In the genomic region with DNA sequence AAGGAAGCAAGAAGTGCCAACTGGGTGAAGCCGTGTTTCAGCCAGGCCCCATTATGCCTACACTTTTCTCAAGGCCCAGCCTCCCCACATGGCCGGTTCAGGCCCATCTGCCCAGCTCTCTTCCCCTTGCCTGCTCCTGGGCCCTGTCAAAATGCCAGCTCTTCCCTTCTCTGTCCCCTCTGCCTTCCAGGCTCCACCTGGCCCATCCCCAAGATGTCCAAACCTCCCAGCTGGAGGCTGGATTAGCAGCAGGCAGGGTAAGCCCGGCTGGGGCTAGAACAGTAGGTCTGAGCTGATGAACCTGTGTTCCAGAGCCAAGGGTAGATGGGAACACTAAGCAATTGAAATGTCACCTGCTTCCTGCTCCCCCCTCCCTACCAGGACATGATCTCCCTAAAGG, we compare ENCODE assay signal across 20 cellular contexts.
DNase-seq lines count a peak whose midpoint lies in the region; ATAC-seq and TF ChIP-seq lines count a peak whose summit lies in the region.
"Had no signal": no experiment of that assay in that cellular context is flagged by ENCODE, and none has a peak within 500 bp of the region (broad histone marks: within the 10 kb centered on the region; RNA-seq: fewer than 3 reads in every experiment).

No MANE protein-coding gene starts in this region.

- H3K4me1 ChIP-seq in Karpas-422 (ENCODE audit: low read length) (peaks cover 20% of the 10 kb centered on the region), SJCRH30 (peaks cover 19% of the 10 kb centered on the region)

- no peaks in the 10 kb centered on the region for H3K9me3 Mint-ChIP-seq in mesothelial cell of epicardium
- H3K9me3 Mint-ChIP-seq: GM23338, HFFc6, T-cell had no signal

- no peak for TF ChIP-seq CTCF in mesothelial cell of epicardium (IDR thresholded peaks at IDR 0.05; ENCODE audit: unreplicated experiment)

- H3K4me3 ChIP-seq in Karpas-422 (ENCODE audit: low read length) (no peak overlapping the region), SJCRH30 (no peak overlapping the region)
- H3K4me3 ChIP-seq: BLaER1 treated with 17β-estradiol and CSF1 and Interleukin-3, amounts not matched to agents 10 nM and 100 nM; GM23338; SK-N-MC had no signal

- H3K36me3 ChIP-seq in Karpas-422 (ENCODE audit: insufficient read depth, low read length) = no peaks in the 10 kb centered on the region
- no peaks in the 10 kb centered on the region for H3K36me3 ChIP-seq in SJCRH30
- H3K36me3 ChIP-seq: BLaER1 treated with 17β-estradiol and CSF1 and Interleukin-3, amounts not matched to agents 10 nM and 100 nM had no signal

- peak overlapping the region; percentile 83 for H3K27ac Mint-ChIP-seq in mesothelial cell of epicardium
- H3K27ac Mint-ChIP-seq: GM23338, HFFc6, T-cell had no signal

- H2AFZ ChIP-seq in Karpas-422 (ENCODE audit: low read length) = peak overlapping the region; percentile 67; the same call in 1 of the 2 replicates
- H2AFZ ChIP-seq: GM23338 had no signal

- no peaks in the 10 kb centered on the region for H3K9me2 ChIP-seq in Karpas-422 (replicated peaks; ENCODE audit: insufficient read depth, low read length)

- DNase-seq in NCI-H146 (lab: John Stamatoyannopoulos, UW) (peak; percentile 22), NCI-H146 treated with DMSO at 0.1 percent for 48 hours (lab: John Stamatoyannopoulos, UW; ENCODE audit: unreplicated experiment) (no peak), Karpas-422 (no peak), NCI-H69 (lab: John Stamatoyannopoulos, UW) (peak; percentile 83), mesothelial cell of epicardium (ENCODE audit: low spot score in 2 of 2, unreplicated experiment in 2 of 2) (no peak), SJCRH30 (no peak)
- DNase-seq: DMS79 treated with DMSO at 0.1 percent for 48 hours, GF-D8, HFFc6, KG1, NCI-H1092, NCI-H1694 treated with DMSO at 0.1 percent for 48 hours, NCI-H510A treated with DMSO at 0.1 percent for 48 hours, PC-3, T-cell had no signal

- peaks cover 47% of the 10 kb centered on the region for H3K4me1 Mint-ChIP-seq in mesothelial cell of epicardium

- no peaks in the 10 kb centered on the region for H3K27me3 ChIP-seq in Karpas-422 (ENCODE audit: low read length)
- H3K27me3 ChIP-seq in SJCRH30 = no peaks in the 10 kb centered on the region
- H3K27me3 ChIP-seq: BLaER1 treated with 17β-estradiol and CSF1 and Interleukin-3, amounts not matched to agents 10 nM and 100 nM had no signal

- no peak overlapping the region for H3K4me3 Mint-ChIP-seq in mesothelial cell of epicardium
- H3K4me3 Mint-ChIP-seq: GM23338, HFFc6, T-cell had no signal

- H3K36me3 Mint-ChIP-seq in mesothelial cell of epicardium = no peaks in the 10 kb centered on the region
- H3K36me3 Mint-ChIP-seq: T-cell had no signal

- no peak overlapping the region for H3K9ac ChIP-seq in Karpas-422 (ENCODE audit: low read length)
- H3K9ac ChIP-seq: BLaER1 treated with 17β-estradiol and CSF1 and Interleukin-3, amounts not matched to agents 10 nM and 100 nM had no signal

- H3K27ac ChIP-seq in Karpas-422 (ENCODE audit: low read length) (no peak overlapping the region), SJCRH30 (no peak overlapping the region)
- H3K27ac ChIP-seq: BLaER1 treated with 17β-estradiol and CSF1 and Interleukin-3, amounts not matched to agents 10 nM and 100 nM; SK-N-MC had no signal

- ATAC-seq in HG02970 (IDR thresholded peaks at IDR 0.05; ENCODE audit: low FRiP score, unreplicated experiment) (no peak), HG02870 (IDR thresholded peaks at IDR 0.05; ENCODE audit: unreplicated experiment) (no peak)
- ATAC-seq: GM23338, PC-3, T-cell had no signal

- H3K79me2 ChIP-seq in Karpas-422 (ENCODE audit: low read length) = no peaks in the 10 kb centered on the region

- no peaks in the 10 kb centered on the region for H3K9me3 ChIP-seq in Karpas-422 (ENCODE audit: low read length)
- no peaks in the 10 kb centered on the region for H3K9me3 ChIP-seq in SJCRH30 (replicated peaks)
- H3K9me3 ChIP-seq: BLaER1 treated with 17β-estradiol and CSF1 and Interleukin-3, amounts not matched to agents 10 nM and 100 nM had no signal

- H4K20me1 ChIP-seq in Karpas-422 (ENCODE audit: insufficient read depth, low read depth, low read length) = no peaks in the 10 kb centered on the region

- no peak overlapping the region for H3K4me2 ChIP-seq in Karpas-422 (ENCODE audit: low read depth, low read length, poor library complexity, severe bottlenecking)
- H3K4me2 ChIP-seq: BLaER1 treated with 17β-estradiol and CSF1 and Interleukin-3, amounts not matched to agents 10 nM and 100 nM; GM23338 had no signal

- no peaks in the 10 kb centered on the region for H3K27me3 Mint-ChIP-seq in mesothelial cell of epicardium (ENCODE audit: low read depth)

Comparison
In these comparisons a context has a peak if more than half of its experiments do, and no peak if none do; other contexts are left out.
1. DNase-seq: peak in NCI-H146 (single experiment) and NCI-H69 (single experiment); none in NCI-H146 treated with DMSO at 0.1 percent for 48 hours (single experiment), Karpas-422 (single experiment), mesothelial cell of epicardium (0 of 2) and SJCRH30 (0 of 2).